Comparison of ENCODE assay signal across 27 cellular contexts in the genomic region with DNA sequence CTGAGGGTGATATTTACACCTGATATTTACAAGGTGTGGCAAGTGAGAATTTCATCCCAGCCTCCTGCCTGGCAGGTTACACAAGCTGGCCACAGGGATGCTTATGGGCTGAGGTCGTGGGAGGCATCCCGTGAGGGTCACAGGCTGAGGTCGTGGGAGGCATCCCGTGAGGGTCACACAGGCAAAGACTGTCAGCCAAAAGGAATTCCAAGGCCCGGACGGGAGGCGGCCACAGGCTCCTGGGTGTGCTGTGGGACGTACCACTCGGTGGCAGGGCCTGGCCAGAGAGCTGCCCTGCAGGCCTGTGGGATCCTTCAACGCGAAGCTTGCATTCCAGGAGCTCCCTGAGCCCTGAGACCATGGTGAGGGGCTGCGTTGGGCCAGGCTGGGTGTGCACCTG.
"Had no signal": no experiment of that assay in that cellular context is flagged by ENCODE, and none has a peak within 500 bp of the region (broad histone marks: within the 10 kb centered on the region; RNA-seq: fewer than 3 reads in every experiment).

No MANE protein-coding gene starts in this region.

- H3K4me3 ChIP-seq: coronary artery, esophagus muscularis mucosa, left lung, right atrium auricular region, smooth muscle cell, suprapubic skin, transverse colon, upper lobe of right lung, uterus had no signal

- H3K27me3 ChIP-seq: foreskin keratinocyte, right atrium auricular region, transverse colon, upper lobe of right lung, uterus had no signal

- H3K9ac ChIP-seq: parathyroid adenoma had no signal

- H3K36me3 ChIP-seq: esophagus muscularis mucosa, left lung, right atrium auricular region, suprapubic skin, transverse colon, upper lobe of right lung, uterus had no signal

- H2AFZ ChIP-seq: parathyroid adenoma had no signal

- H3K4me1 ChIP-seq: esophagus muscularis mucosa, foreskin keratinocyte, left lung, parathyroid adenoma, right atrium auricular region, suprapubic skin, transverse colon, upper lobe of right lung, uterus had no signal

- H3K27ac ChIP-seq: coronary artery, esophagus muscularis mucosa, foreskin keratinocyte, left lung, parathyroid adenoma, right atrium auricular region, suprapubic skin, transverse colon, upper lobe of right lung, uterus had no signal

- H3K79me2 ChIP-seq: parathyroid adenoma had no signal

- DNase-seq: dermis blood vessel endothelial cell; effector memory CD4-positive, alpha-beta T cell; foreskin keratinocyte; glutamatergic neuron; hypothalamus; immature natural killer cell; left lung; mammary epithelial cell; natural killer cell; stimulated activated CD4-positive, alpha-beta T cell treated with anti-CD3 and anti-CD28 coated beads, Interleukin-12 subunit alpha, Interleukin-12 subunit beta, amount 100 ng/mL, for 4 hours; stimulated activated CD4-positive, alpha-beta T cell treated with anti-CD3 and anti-CD28 coated beads, Interleukin-1b, Interleukin-23, amount 100 ng/mL, for 48 hours; stimulated activated CD4-positive, alpha-beta T cell treated with anti-CD3 and anti-CD28 coated beads, Interleukin-4, amount 100 ng/mL, for 1 hour; stimulated activated CD8-positive, alpha-beta memory T cell treated with anti-CD3 and anti-CD28 coated beads, Interleukin-4, amount 100 ng/mL, for 48 hours; stimulated activated naive CD4-positive, alpha-beta T cell; stimulated activated naive CD8-positive, alpha-beta T cell treated with anti-CD3 and anti-CD28 coated beads, Interleukin-15, amount 100 ng/mL, for 72 hours; transverse colon; upper lobe of right lung; uterus had no signal

- H3K9me3 ChIP-seq: left lung, right atrium auricular region, suprapubic skin, transverse colon, upper lobe of right lung, uterus had no signal

- FAIRE-seq: endothelial cell of umbilical vein, keratinocyte had no signal

- H3K4me2 ChIP-seq: smooth muscle cell had no signal

- ATAC-seq: foreskin keratinocyte; left lung; natural killer cell; sciatic nerve; stimulated activated naive CD8-positive, alpha-beta T cell treated with anti-CD3 and anti-CD28 coated beads, Interleukin-15, amount 100 ng/mL, for 72 hours; upper lobe of right lung had no signal
